In genomic region chr7:67455508-67455907, GRCh38 we compare ENCODE assay signal across 8 cellular contexts.
"Had no signal": no experiment of that assay in that cellular context is flagged by ENCODE, and none has a peak within 500 bp of the region (broad histone marks: within the 10 kb centered on the region; RNA-seq: fewer than 3 reads in every experiment).

No MANE protein-coding gene starts in this region.

- H3K9ac ChIP-seq: KMS-11 had no signal

- H2AFZ ChIP-seq: GM23338 had no signal

- ATAC-seq: GM23338 had no signal

- H3K4me2 ChIP-seq: GM23338, KMS-11 had no signal

- DNase-seq: H9, HCEC 1CT, HFFc6, IMR-90, Karpas-422, KBM-7 had no signal

- H3K27ac ChIP-seq: KMS-11 had no signal

- H3K4me3 ChIP-seq: GM23338 had no signal
